25 cellular contexts compared by ENCODE assay signal in genomic region chr5:65382582-65382981, GRCh38.
DNase-seq lines count a peak whose midpoint lies in the region; ATAC-seq and TF ChIP-seq lines count a peak whose summit lies in the region.
"Had no signal": no experiment of that assay in that cellular context is flagged by ENCODE, and none has a peak within 500 bp of the region (broad histone marks: within the 10 kb centered on the region; RNA-seq: fewer than 3 reads in every experiment).

No MANE protein-coding gene starts in this region.

- no peak overlapping the region for H3K23ac ChIP-seq in mesenchymal stem cell (ENCODE audit: low read length in 2 of 2)

- 67% methylated on average over 1 of the region's 1 CpG for WGBS in mesenchymal stem cell

- TF ChIP-seq CTCF in HFFc6 (IDR thresholded peaks at IDR 0.05) (peak; percentile 38; the same call in 1 of the 2 replicates), OCI-LY7 (conservative IDR thresholded peaks at IDR 0.05; ENCODE audit: low read length) (peak; percentile 53; the same call in 1 of the 2 replicates), choroid plexus epithelial cell (conservative IDR thresholded peaks at IDR 0.05; ENCODE audit: low read depth, low read length) (peak; percentile 27)

- H3K4me1 Mint-ChIP-seq in HFFc6 (ENCODE audit: low read depth): peaks cover 33% of the 10 kb centered on the region
- H3K4me1 Mint-ChIP-seq: CD8-positive, alpha-beta memory T cell had no signal

- no peak overlapping the region for H2AK5ac ChIP-seq in mesenchymal stem cell (ENCODE audit: low read length, severe bottlenecking)

- no peak overlapping the region for H3K9ac ChIP-seq in mesenchymal stem cell (ENCODE audit: low read length)
- H3K9ac ChIP-seq: SK-N-SH had no signal

- peaks cover 4% of the 10 kb centered on the region for H3K79me1 ChIP-seq in mesenchymal stem cell (replicated peaks; ENCODE audit: low read length, poor library complexity, severe bottlenecking)

- H4K20me1 ChIP-seq in OCI-LY7 (ENCODE audit: insufficient read depth, low read length): no peaks in the 10 kb centered on the region

- H3K27me3 Mint-ChIP-seq in HFFc6 (ENCODE audit: insufficient read depth): no peaks in the 10 kb centered on the region; the same call in 1 of the 2 replicates
- H3K27me3 Mint-ChIP-seq: CD8-positive, alpha-beta memory T cell had no signal

- ATAC-seq in left colon (no peak), GM21526 (IDR thresholded peaks at IDR 0.05; ENCODE audit: low FRiP score, unreplicated experiment) (no peak), HG02571 (IDR thresholded peaks at IDR 0.05; ENCODE audit: unreplicated experiment) (no peak)
- ATAC-seq: body of pancreas, gastroesophageal sphincter had no signal

- no peaks in the 10 kb centered on the region for H3K27me3 ChIP-seq in mesenchymal stem cell (ENCODE audit: control insufficient read depth in 1 of 2, insufficient read depth in 1 of 2, low read length in 2 of 2)
- H3K27me3 ChIP-seq: adrenal gland, BE2C, body of pancreas, dorsolateral prefrontal cortex, gastroesophageal sphincter had no signal

- H2BK5ac ChIP-seq in mesenchymal stem cell (ENCODE audit: low read depth, low read length, poor library complexity, severe bottlenecking): no peak overlapping the region

- H4K8ac ChIP-seq in mesenchymal stem cell (ENCODE audit: low read length): no peak overlapping the region

- no peak overlapping the region for H2BK15ac ChIP-seq in mesenchymal stem cell (ENCODE audit: low read depth, poor library complexity, severe bottlenecking)

- POLR2A ChIA-PET in OCI-LY7 (lab: Charles Lee): no interaction called here

- intact Hi-C loops in OCI-LY7 (cut with micrococcal nuclease; ENCODE audit: unreplicated experiment): no loop called here
- intact Hi-C loops in left colon (cut with DNase I, micrococcal nuclease): no loop called here

- H3K4me3 Mint-ChIP-seq in HFFc6: no peak overlapping the region
- H3K4me3 Mint-ChIP-seq: CD8-positive, alpha-beta memory T cell; T-helper 1 cell treated with Interleukin-12 subunit alpha and Interleukin-12 subunit beta and Interleukin-4 antibody, amounts not matched to agents 30 μg/mL and 1 μg/mL, for 36 hours had no signal

- no peak overlapping the region for H3K4ac ChIP-seq in mesenchymal stem cell (ENCODE audit: low read depth in 1 of 2, low read length in 2 of 2)

- H3K9me3 Mint-ChIP-seq in HFFc6: no peaks in the 10 kb centered on the region
- H3K9me3 Mint-ChIP-seq: CD8-positive, alpha-beta memory T cell; T-helper 1 cell treated with Interleukin-12 subunit alpha and Interleukin-12 subunit beta and Interleukin-4 antibody, amounts not matched to agents 30 μg/mL and 1 μg/mL, for 36 hours had no signal

- no TSS peak for BruUV-seq in OCI-LY7 (replicated peaks; lab: Mats Ljungman, UMichigan)

- peak overlapping the region; percentile 28; the same call in 1 of the 2 replicates for H3K27ac Mint-ChIP-seq in HFFc6
- H3K27ac Mint-ChIP-seq: CD8-positive, alpha-beta memory T cell; T-helper 1 cell treated with Interleukin-12 subunit alpha and Interleukin-12 subunit beta and Interleukin-4 antibody, amounts not matched to agents 30 μg/mL and 1 μg/mL, for 36 hours had no signal

- H3K9me3 ChIP-seq in OCI-LY7 (ENCODE audit: low read length): no peaks in the 10 kb centered on the region
- H3K9me3 ChIP-seq in mesenchymal stem cell (ENCODE audit: control insufficient read depth, low read length): no peaks in the 10 kb centered on the region
- H3K9me3 ChIP-seq: adrenal gland, BE2C, body of pancreas, gastroesophageal sphincter, SK-N-SH had no signal

- no peak overlapping the region for H3K14ac ChIP-seq in mesenchymal stem cell (ENCODE audit: low read length in 2 of 2)

- no peak overlapping the region for H2BK12ac ChIP-seq in mesenchymal stem cell (ENCODE audit: low read length in 2 of 2)

- no peak overlapping the region for H2BK120ac ChIP-seq in mesenchymal stem cell (ENCODE audit: low read depth, low read length)

- H3K36me3 Mint-ChIP-seq in HFFc6 (ENCODE audit: low read depth): peaks cover 46% of the 10 kb centered on the region
- H3K36me3 Mint-ChIP-seq: CD8-positive, alpha-beta memory T cell had no signal

- no peaks in the 10 kb centered on the region for H3K79me2 ChIP-seq in OCI-LY7 (ENCODE audit: insufficient read depth, low read depth, low read length)

- H3K18ac ChIP-seq in mesenchymal stem cell (ENCODE audit: low read depth in 1 of 2, low read length in 2 of 2): no peak overlapping the region

- H3K9me2 ChIP-seq in OCI-LY7 (ENCODE audit: insufficient read depth, low read length): no peaks in the 10 kb centered on the region
- H3K9me2 ChIP-seq: SK-N-SH had no signal

- H3K4me1 ChIP-seq in OCI-LY7 (ENCODE audit: insufficient read depth, low read length, poor library complexity, severe bottlenecking) (peaks cover 3% of the 10 kb centered on the region), mesenchymal stem cell (ENCODE audit: control insufficient read depth, insufficient read depth, low read depth, low read length) (no peaks in the 10 kb centered on the region)
- H3K4me1 ChIP-seq: adrenal gland, BE2C, body of pancreas, gastroesophageal sphincter had no signal

- no peak overlapping the region for H2AFZ ChIP-seq in OCI-LY7 (ENCODE audit: low read length)
- H2AFZ ChIP-seq in mesenchymal stem cell (ENCODE audit: low read depth, low read length): no peak overlapping the region

- H4K91ac ChIP-seq in mesenchymal stem cell (ENCODE audit: low read length): no peak overlapping the region

- no peak overlapping the region for H3K4me3 ChIP-seq in OCI-LY7 (ENCODE audit: low read depth, low read length, poor library complexity, severe bottlenecking)
- no peak overlapping the region for H3K4me3 ChIP-seq in choroid plexus epithelial cell (ENCODE audit: low read depth, low read length)
- no peak overlapping the region for H3K4me3 ChIP-seq in mesenchymal stem cell (ENCODE audit: insufficient read depth in 1 of 2, low read depth in 1 of 2, low read length in 2 of 2)
- H3K4me3 ChIP-seq: adrenal gland, body of pancreas, dorsolateral prefrontal cortex, gastroesophageal sphincter had no signal

- CTCF ChIA-PET in OCI-LY7 (lab: Charles Lee; ENCODE audit: unreplicated experiment): no interaction called here

- H3K4me2 ChIP-seq in OCI-LY7 (ENCODE audit: low read length): no peak overlapping the region
- H3K4me2 ChIP-seq in mesenchymal stem cell (ENCODE audit: low read length, poor library complexity, severe bottlenecking): no peak overlapping the region
- H3K4me2 ChIP-seq: SK-N-SH had no signal

- no peak overlapping the region for H3K27ac ChIP-seq in OCI-LY7 (ENCODE audit: low read depth, low read length, poor library complexity, severe bottlenecking)
- no peak overlapping the region for H3K27ac ChIP-seq in mesenchymal stem cell (ENCODE audit: low read length, poor library complexity, severe bottlenecking)
- H3K27ac ChIP-seq: adrenal gland, body of pancreas, dorsolateral prefrontal cortex, gastroesophageal sphincter had no signal

- DNase-seq in EH (ENCODE audit: low read depth) (peak; percentile 26), HFFc6 (no peak), OCI-LY7 (ENCODE audit: low spot score) (peak; percentile 18), choroid plexus epithelial cell (ENCODE audit: low read depth) (peak; percentile 33), left colon (no peak), mesenchymal stem cell (no peak)
- DNase-seq: ACHN; activated CD4-positive, alpha-beta T cell treated with anti-CD3 and anti-CD28 coated beads, Interleukin-2, amount 50 U/mL, for 48 hours; activated naive CD4-positive, alpha-beta T cell treated with Interleukin-2 at 50 U/mL for 16 hours; adrenal gland; BE2C; body of pancreas; CD8-positive, alpha-beta memory T cell; dorsolateral prefrontal cortex; KG1; mammary epithelial cell; NCI-H2029; NCI-H2227 treated with DMSO at 0.1 percent for 48 hours; SK-N-SH; stimulated activated CD4-positive, alpha-beta T cell treated with anti-CD3 and anti-CD28 coated beads, Interleukin-4, amount 100 ng/mL, for 24 hours; trophoblast cell had no signal

- H3K36me3 ChIP-seq in OCI-LY7 (ENCODE audit: insufficient read depth, low read length) (no peaks in the 10 kb centered on the region), mesenchymal stem cell (ENCODE audit: control insufficient read depth in 1 of 2, insufficient read depth in 2 of 2, low read depth in 1 of 2, low read length in 2 of 2) (peaks cover 0 to 47% of the 10 kb centered on the region in 2 experiments)
- H3K36me3 ChIP-seq: adrenal gland, BE2C, gastroesophageal sphincter had no signal

Comparison
In these comparisons a context has a peak if more than half of its experiments do, and no peak if none do; other contexts are left out.
1. DNase-seq: peak in EH (single experiment), OCI-LY7 (single experiment) and choroid plexus epithelial cell (single experiment); none in HFFc6 (single experiment), left colon (0 of 2) and mesenchymal stem cell (single experiment).
2. Peak in every context shown above with its lines, with median percentiles within 50 percentile points of each other: CTCF ChIP-seq.